In genomic region chr17:48101012-48101720, GRCh38 we compare ENCODE assay signal across 8 cellular contexts. TPM values are rescaled to one million over a fixed set of nuclear protein-coding genes. Genes with fewer than 3 reads are reported as not detected.
DNase-seq lines count a peak whose midpoint lies in the region; ATAC-seq, FAIRE-seq and TF ChIP-seq lines count a peak whose summit lies in the region.

CBX1 (minus strand) TSS chr17:48101478; CDS start chr17:48077004, 24,474 bp downstream.

- no peak for FAIRE-seq in H1 (lab: Jason Lieb, UNC)

- H3K4ac ChIP-seq in H1 (replicated peaks; ENCODE audit: insufficient read length, low read depth, low read length) (peak within 1 kb of the TSS; percentile 28), mesenchymal stem cell (ENCODE audit: low read depth in 1 of 2, low read length in 2 of 2) (peak within 1 kb of the TSS; percentile 85 to 88)

- H3K27me3 Mint-ChIP-seq in Caco-2 (ENCODE audit: insufficient read depth, unreplicated experiment) = no peaks in the 10 kb centered on the region

- peaks cover 23% of the 10 kb centered on the region for H3K36me3 Mint-ChIP-seq in Caco-2 (ENCODE audit: insufficient read depth, unreplicated experiment)

- WGBS in H1 (ENCODE audit: extremely low coverage in 1 of 2, insufficient coverage in 1 of 2, insufficient read length in 1 of 2, insufficient replicate concordance in 2 of 2, low coverage in 1 of 2, low lambda C conversion rate in 2 of 2, missing lambda C conversion rate in 1 of 2), 2 experiments = 2% methylated on average over 52 of the region's 79 CpGs; no CpG with 5 or more reads in 1 of the 2 experiments
- WGBS in mesenchymal stem cell = under 1% methylated on average over 70 of the region's 79 CpGs

- H4K8ac ChIP-seq in H1 (ENCODE audit: extremely low read depth, insufficient read depth, low read length) = peak within 1 kb of the TSS; percentile 98
- H4K8ac ChIP-seq in mesenchymal stem cell (ENCODE audit: low read length) = peak within 1 kb of the TSS; percentile 87

- H3K36me3 ChIP-seq in Caco-2 (ENCODE audit: control insufficient read depth, insufficient read depth, low read length) (no peaks in the 10 kb centered on the region), H1 (ENCODE audit: control insufficient read depth in 2 of 4, insufficient read depth in 4 of 4, low read length in 3 of 4) (peaks cover 0 to 3% (median under 1%) of the 10 kb centered on the region in 4 experiments; a peak in 2 of 8 replicates), mesenchymal stem cell (ENCODE audit: control insufficient read depth in 1 of 2, insufficient read depth in 2 of 2, low read depth in 1 of 2, low read length in 2 of 2) (peaks cover 0 to 5% of the 10 kb centered on the region in 2 experiments)

- H3K4me3 Mint-ChIP-seq in Caco-2 (ENCODE audit: unreplicated experiment) = peak within 1 kb of the TSS; percentile 93

- H3K79me1 ChIP-seq in H1 (ENCODE audit: low read depth, low read length) = peaks cover 5% of the 10 kb centered on the region
- H3K79me1 ChIP-seq in mesenchymal stem cell (replicated peaks; ENCODE audit: low read length, poor library complexity, severe bottlenecking) = no peaks in the 10 kb centered on the region

- H3K4me3 ChIP-seq in Caco-2 (ENCODE audit: low read depth, low read length) (peak within 1 kb of the TSS; percentile 83), H1 (ENCODE audit: extremely low read depth in 1 of 4, insufficient read depth in 2 of 4, low read depth in 3 of 4, low read length in 4 of 4) (peak within 1 kb of the TSS; percentile 74 to 94 (median 87)), mesenchymal stem cell (ENCODE audit: insufficient read depth in 1 of 2, low read depth in 1 of 2, low read length in 2 of 2) (peak within 1 kb of the TSS; percentile 98 to 99)

- intact Hi-C loops in Caco-2 (cut with micrococcal nuclease; ENCODE audit: unreplicated experiment) = loop anchor here (1.0 to 10.0 kb wide), 5 partner anchors 21 to 266 kb away; partner anchors contain the start of genes CDK5RAP3, LRRC46, MRPL10 and NFE2L1

- H2AK5ac ChIP-seq in H1 (ENCODE audit: low read depth, low read length) (no peak within 1 kb of the TSS), mesenchymal stem cell (ENCODE audit: low read length, severe bottlenecking) (no peak within 1 kb of the TSS)

- H2BK120ac ChIP-seq in H1 (replicated peaks; ENCODE audit: low read depth, low read length) (no peak within 1 kb of the TSS), mesenchymal stem cell (ENCODE audit: low read depth, low read length) (no peak within 1 kb of the TSS)

- H3K23me2 ChIP-seq in H1 (ENCODE audit: low read depth, low read length) = peaks cover 7% of the 10 kb centered on the region; the same call in 1 of the 2 replicates

- H2AFZ ChIP-seq in H1 (ENCODE audit: low read length) = peak within 1 kb of the TSS; percentile 28; the same call in 1 of the 2 replicates
- H2AFZ ChIP-seq in mesenchymal stem cell (ENCODE audit: low read depth, low read length) = peak within 1 kb of the TSS; percentile 93

- no peak within 1 kb of the TSS for H2BK20ac ChIP-seq in H1 (ENCODE audit: low read length)

- H3K18ac ChIP-seq in H1 (ENCODE audit: extremely low read depth, low read length) = peak within 1 kb of the TSS; percentile 89
- peak within 1 kb of the TSS; percentile 95 to 98 for H3K18ac ChIP-seq in mesenchymal stem cell (ENCODE audit: low read depth in 1 of 2, low read length in 2 of 2)

- CTCF ChIA-PET in Caco-2 (lab: Charles Lee) (interaction anchor here (0.6 to 2.3 kb wide), 12 partner anchors 15 to 131 kb away, joined by 3 to 17 read pairs (median 4); partner anchors contain the start of genes CDK5RAP3 and NFE2L1), H1 (lab: Charles Lee; ENCODE audit: partially characterized antibody) (interaction anchor here (1.0 to 7.7 kb wide), 7 partner anchors 11 to 151 kb away, joined by 3 to 58 read pairs (median 4); partner anchors contain the start of genes CDK5RAP3 and NFE2L1)

- H3K27me3 ChIP-seq in Caco-2 (replicated peaks; ENCODE audit: control insufficient read depth, insufficient read depth, low read length) = no peaks in the 10 kb centered on the region
- H3K27me3 ChIP-seq in H1 (replicated peaks in 1 of 4; ENCODE audit: control insufficient read depth in 3 of 4, extremely low read depth in 1 of 4, insufficient read depth in 3 of 4, low read length in 3 of 4) = no peaks in the 10 kb centered on the region
- H3K27me3 ChIP-seq in mesenchymal stem cell (ENCODE audit: control insufficient read depth in 1 of 2, insufficient read depth in 1 of 2, low read length in 2 of 2) = no peaks in the 10 kb centered on the region

- peak; percentile 84 for ATAC-seq in GM21381 (IDR thresholded peaks at IDR 0.05; ENCODE audit: unreplicated experiment)

- peaks cover 8% of the 10 kb centered on the region for H3K4me1 ChIP-seq in Caco-2
- peaks cover 0 to 3% (median 0%) of the 10 kb centered on the region in 4 experiments; a peak in 1 of 7 replicates for H3K4me1 ChIP-seq in H1 (replicated peaks in 1 of 4; ENCODE audit: control insufficient read depth in 3 of 4, insufficient read depth in 4 of 4, low read length in 3 of 4)
- peaks cover 6% of the 10 kb centered on the region for H3K4me1 ChIP-seq in mesenchymal stem cell (ENCODE audit: control insufficient read depth, insufficient read depth, low read depth, low read length)

- H4K91ac ChIP-seq in H1 (replicated peaks; ENCODE audit: insufficient read length, low read length) (peak within 1 kb of the TSS; percentile 80), mesenchymal stem cell (ENCODE audit: low read length) (peak within 1 kb of the TSS; percentile 96)

- H4K20me1 ChIP-seq in H1 (replicated peaks in 1 of 2; ENCODE audit: control insufficient read depth in 1 of 2, insufficient read depth in 2 of 2, low read length in 2 of 2) = peaks cover 3 to 10% of the 10 kb centered on the region in 2 experiments

- H4K5ac ChIP-seq in H1 (ENCODE audit: insufficient read length, low read depth, low read length) = peak within 1 kb of the TSS; percentile 95

- POLR2A ChIA-PET in Caco-2 (lab: Charles Lee) = interaction anchor here (0.6 to 3.2 kb wide), 3 partner anchors 33 to 131 kb away, joined by 3 to 42 read pairs (median 4); partner anchors contain the start of gene NFE2L1
- POLR2A ChIA-PET in H1 (lab: Charles Lee; ENCODE audit: partially characterized antibody) = interaction anchor here (0.6 to 10.9 kb wide), 22 partner anchors 8 to 346 kb away, joined by 3 to 112 read pairs (median 4); partner anchors contain the start of genes CDK5RAP3 and NFE2L1

- H3K9ac ChIP-seq in H1 (replicated peaks in 1 of 4; ENCODE audit: extremely low read depth in 1 of 4, low read depth in 3 of 4, low read length in 3 of 4) (peak within 1 kb of the TSS; percentile 77 to 86 (median 80)), mesenchymal stem cell (ENCODE audit: low read length) (peak within 1 kb of the TSS; percentile 94)

- peak within 1 kb of the TSS; percentile 96 for H2BK5ac ChIP-seq in H1 (ENCODE audit: low read depth, low read length)
- peak within 1 kb of the TSS; percentile 68 for H2BK5ac ChIP-seq in mesenchymal stem cell (ENCODE audit: low read depth, low read length, poor library complexity, severe bottlenecking)

- H3K56ac ChIP-seq in H1 (replicated peaks; ENCODE audit: insufficient read length, low read depth, low read length) = peak within 1 kb of the TSS; percentile 60

- no peak for TF ChIP-seq RAD21 in H1 (IDR thresholded peaks at IDR 0.05 in 1 of 2, conservative IDR thresholded peaks at IDR 0.05 in 1 of 2; ENCODE audit: low read depth in 2 of 2, low read length in 2 of 2)

- DNase-seq in Caco-2 (peak; percentile 99 to 100), HUDEP-2 (lab: John Stamatoyannopoulos, UW; ENCODE audit: unreplicated experiment in 76 of 76) (peak; percentile 21 to 95 (median 83)), NOMO-1 treated with dmso at 0.1 percent for 144 hours (lab: John Stamatoyannopoulos, UW; ENCODE audit: unreplicated experiment) (peak; percentile 89), H1 (ENCODE audit: low read depth in 1 of 2, low spot score in 2 of 2) (peak; percentile 92 to 95), mesenchymal stem cell (peak; percentile 91)
- peak; percentile 85 to 93 (median 86) for DNase-seq in activated CD8-positive, alpha-beta memory T cell treated with anti-CD3 and anti-CD28 coated beads for 48 hours (ENCODE audit: low read depth in 2 of 3, low spot score in 2 of 3)
- peak; percentile 89 for DNase-seq in stimulated activated CD8-positive, alpha-beta memory T cell treated with anti-CD3 and anti-CD28 coated beads, Interleukin-12 subunit alpha, Interleukin-12 subunit beta, amount 100 ng/mL, for 24 hours (ENCODE audit: extremely low read depth)

- peaks cover 18 to 43% of the 10 kb centered on the region in 2 experiments for H3K79me2 ChIP-seq in H1 (ENCODE audit: control insufficient read depth in 1 of 2, insufficient read depth in 2 of 2, low read length in 2 of 2)

- peaks cover 7% of the 10 kb centered on the region for H3K4me1 Mint-ChIP-seq in Caco-2 (ENCODE audit: low read depth, unreplicated experiment)

- H2BK15ac ChIP-seq in H1 (ENCODE audit: low read length) (no peak within 1 kb of the TSS), mesenchymal stem cell (ENCODE audit: low read depth, poor library complexity, severe bottlenecking) (peak within 1 kb of the TSS; percentile 20)

- H3K27ac ChIP-seq in H1 (ENCODE audit: low read depth, low read length) (peak within 1 kb of the TSS; percentile 72; the same call in 1 of the 2 replicates), mesenchymal stem cell (ENCODE audit: low read length, poor library complexity, severe bottlenecking) (peak within 1 kb of the TSS; percentile 85)

- TF ChIP-seq POLR2A in H1 (IDR thresholded peaks at IDR 0.05; ENCODE audit: control extremely low read depth in 1 of 2, low read depth in 2 of 2, low read length in 2 of 2) = peak in 1 of 2 experiments; percentile 43; a peak in 2 of 3 replicates

- peak within 1 kb of the TSS; percentile 79 for H3K27ac Mint-ChIP-seq in Caco-2 (ENCODE audit: unreplicated experiment)

- H3K14ac ChIP-seq in H1 (ENCODE audit: insufficient read length) = no peak within 1 kb of the TSS
- peak within 1 kb of the TSS in 1 of 2 experiments; percentile 98 for H3K14ac ChIP-seq in mesenchymal stem cell (ENCODE audit: low read length in 2 of 2)

- TF ChIP-seq CTCF in Caco-2 (IDR thresholded peaks at IDR 0.05; ENCODE audit: insufficient read depth in 1 of 2, low read depth in 1 of 2, low read length in 1 of 2, severe bottlenecking in 1 of 2, unreplicated experiment in 1 of 2) = no peak
- 0 out of 4 replicates have a peak, but pooled peaks of 1 of the 3 experiments have one; percentile 3 for TF ChIP-seq CTCF in H1 (IDR thresholded peaks at IDR 0.05; ENCODE audit: control extremely low read depth in 1 of 3, insufficient read depth in 1 of 3, low read depth in 1 of 3, low read length in 3 of 3)

- no TSS peak for BruUV-seq in Caco-2 (replicated peaks; lab: Mats Ljungman, UMichigan)

- no peaks in the 10 kb centered on the region for H3K9me3 ChIP-seq in Caco-2
- H3K9me3 ChIP-seq in H1 (ENCODE audit: insufficient read depth in 2 of 2, low read depth in 1 of 2, low read length in 1 of 2) = no peaks in the 10 kb centered on the region
- H3K9me3 ChIP-seq in mesenchymal stem cell (ENCODE audit: control insufficient read depth, low read length) = no peaks in the 10 kb centered on the region

- peak within 1 kb of the TSS; percentile 67 to 84 for H3K4me2 ChIP-seq in H1 (ENCODE audit: insufficient read depth in 1 of 2, low read depth in 2 of 2, low read length in 2 of 2)
- peak within 1 kb of the TSS; percentile 84 for H3K4me2 ChIP-seq in mesenchymal stem cell (ENCODE audit: low read length, poor library complexity, severe bottlenecking)

- no peaks in the 10 kb centered on the region for H3K9me3 Mint-ChIP-seq in Caco-2 (ENCODE audit: unreplicated experiment)

- H2BK12ac ChIP-seq in H1 (ENCODE audit: low read depth, low read length) (0 out of 2 replicates have a peak within 1 kb of the TSS, but pooled peaks have one; percentile 12), mesenchymal stem cell (ENCODE audit: low read length in 2 of 2) (no peak within 1 kb of the TSS)

- H3K23ac ChIP-seq in H1 (ENCODE audit: insufficient read length) = no peak within 1 kb of the TSS
- peak within 1 kb of the TSS in 1 of 2 experiments; percentile 23 for H3K23ac ChIP-seq in mesenchymal stem cell (ENCODE audit: low read length in 2 of 2)

- 0 out of 3 replicates have a peak, but pooled peaks of 1 of the 2 experiments have one; percentile 19 for TF ChIP-seq EP300 in H1 (IDR thresholded peaks at IDR 0.05; ENCODE audit: borderline replicate concordance in 1 of 2, low read depth in 2 of 2, low read length in 2 of 2)

RNA-seq across cellular contexts. Expression of gene CBX1, which starts in this region (rescaled TPM):
- 213 and 214 TPM in 2 replicates for total RNA-seq in Caco-2 (2022)
- total RNA-seq in H1 (2021; fragmentation: NEBNext Ultra II Directional; extraction: Animal tissue kit (Norgen Biotek cat#: 25700)) = 166 and 173 TPM in 2 replicates
- polyA plus RNA-seq in H1 (2011; rRNA removed) = 23.8 and 38.7 TPM in 2 replicates
- polyA plus RNA-seq in H1 (2011; cell fraction: cytosol; rRNA removed) = 61.9 TPM
- polyA plus RNA-seq in H1 (2011; cell fraction: nucleus; rRNA removed) = 16.3 TPM
- polyA plus RNA-seq in H1 (2012, experiment 1 of 2) = 166 to 245 TPM (median 172 TPM) in 4 replicates
- polyA plus RNA-seq in H1 (2012, experiment 2 of 2) = 24.6 TPM
- 109 TPM for polyA plus RNA-seq in H1 (2013, experiment 1 of 2)
- 111 TPM for polyA plus RNA-seq in H1 (2013, experiment 2 of 2)
- 23.7 and 25.9 TPM in 2 replicates for polyA minus RNA-seq in H1 (2011; rRNA and poly(A)+ RNA removed)
- polyA minus RNA-seq in H1 (2011; cell fraction: cytosol; rRNA and poly(A)+ RNA removed) = 42.8 TPM
- polyA minus RNA-seq in H1 (2011; cell fraction: nucleus; rRNA and poly(A)+ RNA removed) = 20.1 TPM
- 52.3 TPM for polyA plus RNA-seq in mesenchymal stem cell (2013, experiment 1 of 2)
- polyA plus RNA-seq in mesenchymal stem cell (2013, experiment 2 of 2) = 51.7 TPM

Comparison
In these comparisons a context has a peak if more than half of its experiments do, and no peak if none do; other contexts are left out.
1. Peak in every context shown above with its lines: DNase-seq, ATAC-seq, H3K4me3 ChIP-seq and H3K27ac ChIP-seq.